ENCODE assay signal across 8 cellular contexts in genomic region chr3:195442573-195443390, GRCh38. TPM values are rescaled to one million over a fixed set of nuclear protein-coding genes. Genes with fewer than 3 reads are reported as not detected.
DNase-seq lines count a peak whose midpoint lies in the region; ATAC-seq and TF ChIP-seq lines count a peak whose summit lies in the region.

ACAP2 (minus strand) TSS chr3:195443020; CDS start chr3:195442847, 173 bp downstream.

- H3K9me3 Mint-ChIP-seq in activated CD4-positive, alpha-beta T cell treated with anti-CD3 and anti-CD28 coated beads for 36 hours (ENCODE audit: low read depth): no peaks in the 10 kb centered on the region

- peak within 1 kb of the TSS; percentile 89 for H3K4me3 ChIP-seq in choroid plexus epithelial cell (ENCODE audit: low read depth, low read length)

- CTCF ChIA-PET in activated CD4-positive, alpha-beta T cell treated with anti-CD3 and anti-CD28 coated beads for 36 hours (lab: Charles Lee): interaction anchor here (0.6 to 1.8 kb wide), 5 partner anchors 9 to 171 kb away, joined by 3 to 8 read pairs (median 4); partner anchors contain the start of gene XXYLT1

- POLR2A ChIA-PET in activated CD4-positive, alpha-beta T cell treated with anti-CD3 and anti-CD28 coated beads for 36 hours (lab: Charles Lee): interaction anchor here (0.9 to 1.0 kb wide), 2 partner anchors 35 to 171 kb away, joined by 3 to 6 read pairs; partner anchors contain the start of gene XXYLT1

- peak; percentile 93 for ATAC-seq in HG03442 (IDR thresholded peaks at IDR 0.05; ENCODE audit: unreplicated experiment)
- peak; percentile 96 for ATAC-seq in activated CD4-positive, alpha-beta T cell treated with anti-CD3 and anti-CD28 coated beads for 36 hours

- H3K4me1 Mint-ChIP-seq in activated CD4-positive, alpha-beta T cell treated with anti-CD3 and anti-CD28 coated beads for 36 hours: peaks cover 44% of the 10 kb centered on the region

- H3K27me3 Mint-ChIP-seq in activated CD4-positive, alpha-beta T cell treated with anti-CD3 and anti-CD28 coated beads for 36 hours: no peaks in the 10 kb centered on the region

- H3K36me3 Mint-ChIP-seq in activated CD4-positive, alpha-beta T cell treated with anti-CD3 and anti-CD28 coated beads for 36 hours (ENCODE audit: low read depth): peaks cover 4% of the 10 kb centered on the region

- TF ChIP-seq CTCF in choroid plexus epithelial cell (conservative IDR thresholded peaks at IDR 0.05; ENCODE audit: low read depth, low read length): no peak

- peak within 1 kb of the TSS; percentile 96 for H3K4me3 Mint-ChIP-seq in activated CD4-positive, alpha-beta T cell treated with anti-CD3 and anti-CD28 coated beads for 36 hours

- peak within 1 kb of the TSS; percentile 91 for H3K27ac Mint-ChIP-seq in activated CD4-positive, alpha-beta T cell treated with anti-CD3 and anti-CD28 coated beads for 36 hours

- DNase-seq in Ammon's horn (ENCODE audit: low spot score): peak; percentile 100
- DNase-seq in GM19238 (ENCODE audit: insufficient read length, low spot score): peak; percentile 98
- DNase-seq in NCI-H524 (lab: John Stamatoyannopoulos, UW): peak; percentile 99 to 100
- peak; percentile 99 for DNase-seq in activated CD4-positive, alpha-beta T cell treated with anti-CD3 and anti-CD28 coated beads for 36 hours
- DNase-seq in choroid plexus epithelial cell (ENCODE audit: low read depth): peak; percentile 100
- DNase-seq in kidney glomerular epithelial cell (lab: John Stamatoyannopoulos, UW): peak; percentile 98
- peak; percentile 95 to 97 for DNase-seq in stimulated activated CD4-positive, alpha-beta T cell treated with anti-CD3 and anti-CD28 coated beads, Interleukin-1b, Interleukin-23, amount 100 ng/mL, for 1 hour (ENCODE audit: low read depth in 2 of 2)

- intact Hi-C loops in activated CD4-positive, alpha-beta T cell treated with anti-CD3 and anti-CD28 coated beads for 36 hours (cut with DNase I, micrococcal nuclease): loop anchor here (1.0 to 10.0 kb wide), 13 partner anchors 35 to 1500 kb away; partner anchors contain the start of genes PPP1R2 (in 2 of the 2), XXYLT1 (in 2 of the 2), ATP13A3 (in 1 of the 2) and FAM43A (in 1 of the 2)

RNA-seq across cellular contexts. Expression of gene ACAP2, which starts in this region (rescaled TPM):
- 10 to 100 TPM; 43.7 to 51.9 TPM for total RNA-seq in activated CD4-positive, alpha-beta T cell treated with anti-CD3 and anti-CD28 coated beads for 36 hours

Comparison
In these comparisons a context has a peak if more than half of its experiments do, and no peak if none do; other contexts are left out.
1. Peak in every context shown above with its lines: DNase-seq, ATAC-seq and H3K4me3 ChIP-seq.